ENCODE assay signal across 1 cellular context in the genomic region with DNA sequence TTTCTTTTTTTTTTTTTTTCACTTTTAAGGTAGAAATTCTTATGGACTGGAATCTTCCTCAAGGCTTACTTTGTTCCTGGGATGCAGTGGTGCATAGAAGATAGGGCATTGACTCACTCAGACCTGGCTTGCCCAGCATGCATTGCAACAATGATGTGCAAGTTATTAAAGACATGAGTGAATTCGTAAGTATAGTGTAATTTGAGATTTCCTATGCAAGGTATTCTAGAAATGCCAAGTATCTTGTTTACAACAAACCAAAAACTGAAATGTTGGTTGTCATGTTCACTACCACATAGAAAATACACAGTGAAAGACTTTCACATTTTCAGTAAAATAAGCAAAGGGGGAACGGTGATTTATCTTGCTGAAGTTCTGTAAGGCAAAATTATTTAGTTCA.
TF ChIP-seq lines count a peak whose summit lies in the region.

No MANE protein-coding gene starts in this region.

TF ChIP-seq in IMR-90, 13 proteins besides CTCF, POLR2A, EP300 and RAD21 (continued from another document):
- no peak for TF ChIP-seq USF2 (IDR thresholded peaks at IDR 0.05; ENCODE audit: low read depth, low read length)
- TF ChIP-seq RFX5 (IDR thresholded peaks at IDR 0.05; ENCODE audit: low read depth, low read length), result no peak
- no peak for TF ChIP-seq BHLHE40 (IDR thresholded peaks at IDR 0.05; ENCODE audit: low read depth, low read length)
- TF ChIP-seq RCOR1 (IDR thresholded peaks at IDR 0.05; ENCODE audit: insufficient replicate concordance, low read length), result no peak
- 0 out of 2 replicates have a peak, but pooled peaks have one; percentile 8 for TF ChIP-seq FOS (IDR thresholded peaks at IDR 0.05; ENCODE audit: low read depth, low read length)
- TF ChIP-seq MXI1 (IDR thresholded peaks at IDR 0.05; ENCODE audit: borderline replicate concordance, low read depth, low read length), result no peak
- no peak for TF ChIP-seq SMC3 (IDR thresholded peaks at IDR 0.05; ENCODE audit: low read depth, low read length)
